In genomic region chr16:71885261-71885650, GRCh38 we compare ENCODE assay signal across 11 cellular contexts. TPM values are rescaled to one million over a fixed set of nuclear protein-coding genes. Genes with fewer than 3 reads are reported as not detected.
DNase-seq lines count a peak whose midpoint lies in the region; ATAC-seq and TF ChIP-seq lines count a peak whose summit lies in the region.
"Had no signal": no experiment of that assay in that cellular context is flagged by ENCODE, and none has a peak within 500 bp of the region (broad histone marks: within the 10 kb centered on the region; RNA-seq: fewer than 3 reads in every experiment).

No MANE protein-coding gene starts in this region.

- H3K4me1 ChIP-seq in mammary epithelial cell (ENCODE audit: insufficient read depth, low read length) (peaks cover 10% of the 10 kb centered on the region), neutrophil (ENCODE audit: control insufficient read depth in 1 of 2, insufficient read depth in 1 of 2, low read depth in 1 of 2, low read length in 1 of 2) (peaks cover 31 to 32% of the 10 kb centered on the region in 2 experiments)

- CTCF ChIA-PET in mammary epithelial cell (lab: Charles Lee; ENCODE audit: low non-redundant PET), result interaction anchor here (0.7 kb wide), 1 partner anchor 62 kb away, joined by 3 read pairs; no protein-coding TSS in a partner anchor

- H3K4me3 ChIP-seq in mammary epithelial cell (replicated peaks in 1 of 3; ENCODE audit: insufficient read depth in 1 of 3, low read depth in 2 of 3, low read length in 3 of 3) (no peak overlapping the region), neutrophil (ENCODE audit: low read depth in 1 of 2, low read length in 1 of 2) (peak overlapping the region in 1 of 2 experiments; percentile 95)

- no peaks in the 10 kb centered on the region for H4K20me1 ChIP-seq in mammary epithelial cell (ENCODE audit: insufficient read depth, low read length)

- no peaks in the 10 kb centered on the region for H3K36me3 ChIP-seq in mammary epithelial cell (ENCODE audit: insufficient read depth, low read length)
- no peaks in the 10 kb centered on the region for H3K36me3 ChIP-seq in neutrophil
- H3K36me3 ChIP-seq: thyroid gland had no signal

- BruUV-seq in mammary epithelial cell (replicated peaks; lab: Mats Ljungman, UMichigan), result no TSS peak

- no peak overlapping the region for H3K4me2 ChIP-seq in mammary epithelial cell (ENCODE audit: insufficient read depth, low read depth, low read length)

- WGBS in mammary epithelial cell (ENCODE audit: low coverage, missing lambda C conversion rate), result 56% methylated on average over 4 of the region's 4 CpGs

- dilution Hi-C loops in mammary epithelial cell (cut with HindIII; ENCODE audit: low sequenced_read_pairs), result loop anchor here (5.0 kb wide), 1 partner anchor 38 kb away; the partner anchor contains the start of gene ATXN1L

- in situ Hi-C loops in mammary epithelial cell (cut with MboI; ENCODE audit: low sequenced_read_pairs in 2 of 2), result no loop called here

- H3K79me2 ChIP-seq in mammary epithelial cell (ENCODE audit: insufficient read depth, low read length), result no peaks in the 10 kb centered on the region

- intact Hi-C loops in mammary epithelial cell (cut with micrococcal nuclease), result no loop called here

- H3K9me3 ChIP-seq in mammary epithelial cell (replicated peaks; ENCODE audit: insufficient read depth, low read length) (no peaks in the 10 kb centered on the region), neutrophil (no peaks in the 10 kb centered on the region)
- H3K9me3 ChIP-seq: thyroid gland had no signal

- no peaks in the 10 kb centered on the region for H3K27me3 ChIP-seq in mammary epithelial cell (ENCODE audit: insufficient read depth, low read length)
- H3K27me3 ChIP-seq in neutrophil, result no peaks in the 10 kb centered on the region
- H3K27me3 ChIP-seq: thyroid gland had no signal

- TF ChIP-seq CTCF in mammary epithelial cell (conservative IDR thresholded peaks at IDR 0.05 in 1 of 2, IDR thresholded peaks at IDR 0.05 in 1 of 2; ENCODE audit: extremely low read depth in 1 of 2, insufficient read depth in 1 of 2, low read depth in 1 of 2, low read length in 2 of 2) (no peak), neutrophil (IDR thresholded peaks at IDR 0.05) (no peak)

- H2AFZ ChIP-seq in mammary epithelial cell (ENCODE audit: low read depth, low read length), result peak overlapping the region; percentile 6

- H3K27ac ChIP-seq in mammary epithelial cell (ENCODE audit: insufficient read depth, low read depth, low read length), result no peak overlapping the region
- peak overlapping the region; percentile 40 for H3K27ac ChIP-seq in neutrophil

- ATAC-seq in GM19351 (IDR thresholded peaks at IDR 0.05; ENCODE audit: unreplicated experiment), result no peak

- no peak overlapping the region for H3K9ac ChIP-seq in mammary epithelial cell (ENCODE audit: insufficient read depth, low read length)

- peak; percentile 14 to 23 for DNase-seq in NOMO-1 (lab: John Stamatoyannopoulos, UW; ENCODE audit: unreplicated experiment in 2 of 2)
- DNase-seq in NOMO-1 treated with dmso at 0.1 percent for 144 hours (lab: John Stamatoyannopoulos, UW; ENCODE audit: unreplicated experiment), result no peak
- DNase-seq in NCI-H69 (lab: John Stamatoyannopoulos, UW), result peak; percentile 7
- DNase-seq in mammary epithelial cell, result no peak
- no peak for DNase-seq in NCI-H1105 treated with DMSO at 0.1 percent for 48 hours (lab: John Stamatoyannopoulos, UW)
- DNase-seq in NCI-H446 treated with DMSO at 0.1 percent for 48 hours (lab: John Stamatoyannopoulos, UW), result no peak
- DNase-seq: NCI-H2029; stimulated activated CD4-positive, alpha-beta T cell treated with anti-CD3 and anti-CD28 coated beads, Interleukin-1b, Interleukin-23, amount 100 ng/mL, for 48 hours; thyroid gland had no signal

RNA-seq across cellular contexts. Expression of gene ZNF821, which starts 1.3 kb away (rescaled TPM):
- total RNA-seq in mammary epithelial cell, result 1 to 10 TPM; 5.6 to 6.2 TPM
- 3.0 TPM for polyA plus RNA-seq in mammary epithelial cell
- polyA minus RNA-seq in mammary epithelial cell, result not detected

RNA-seq across cellular contexts. Expression of gene IST1, which starts 10.1 kb away (rescaled TPM):
- total RNA-seq in mammary epithelial cell, result 100 to 1,000 TPM; 123 to 203 TPM
- 134 TPM for polyA plus RNA-seq in mammary epithelial cell
- polyA minus RNA-seq in mammary epithelial cell, result 98.4 TPM

RNA-seq across cellular contexts. Expression of gene ATXN1L, which starts 39.5 kb away (rescaled TPM):
- total RNA-seq in mammary epithelial cell, result 10 to 100 TPM; 15.5 to 16.7 TPM
- polyA plus RNA-seq in mammary epithelial cell, result 10.4 TPM
- polyA minus RNA-seq in mammary epithelial cell, result 15.9 TPM

Comparison
In these comparisons a context has a peak if more than half of its experiments do, and no peak if none do; other contexts are left out.
1. DNase-seq: peak in NOMO-1 (2 of 2) and NCI-H69 (single experiment); none in NOMO-1 treated with dmso at 0.1 percent for 144 hours (single experiment), mammary epithelial cell (single experiment), NCI-H1105 treated with DMSO at 0.1 percent for 48 hours (single experiment) and NCI-H446 treated with DMSO at 0.1 percent for 48 hours (single experiment).